ENCODE assay signal across 1 cellular context in the genomic region with DNA sequence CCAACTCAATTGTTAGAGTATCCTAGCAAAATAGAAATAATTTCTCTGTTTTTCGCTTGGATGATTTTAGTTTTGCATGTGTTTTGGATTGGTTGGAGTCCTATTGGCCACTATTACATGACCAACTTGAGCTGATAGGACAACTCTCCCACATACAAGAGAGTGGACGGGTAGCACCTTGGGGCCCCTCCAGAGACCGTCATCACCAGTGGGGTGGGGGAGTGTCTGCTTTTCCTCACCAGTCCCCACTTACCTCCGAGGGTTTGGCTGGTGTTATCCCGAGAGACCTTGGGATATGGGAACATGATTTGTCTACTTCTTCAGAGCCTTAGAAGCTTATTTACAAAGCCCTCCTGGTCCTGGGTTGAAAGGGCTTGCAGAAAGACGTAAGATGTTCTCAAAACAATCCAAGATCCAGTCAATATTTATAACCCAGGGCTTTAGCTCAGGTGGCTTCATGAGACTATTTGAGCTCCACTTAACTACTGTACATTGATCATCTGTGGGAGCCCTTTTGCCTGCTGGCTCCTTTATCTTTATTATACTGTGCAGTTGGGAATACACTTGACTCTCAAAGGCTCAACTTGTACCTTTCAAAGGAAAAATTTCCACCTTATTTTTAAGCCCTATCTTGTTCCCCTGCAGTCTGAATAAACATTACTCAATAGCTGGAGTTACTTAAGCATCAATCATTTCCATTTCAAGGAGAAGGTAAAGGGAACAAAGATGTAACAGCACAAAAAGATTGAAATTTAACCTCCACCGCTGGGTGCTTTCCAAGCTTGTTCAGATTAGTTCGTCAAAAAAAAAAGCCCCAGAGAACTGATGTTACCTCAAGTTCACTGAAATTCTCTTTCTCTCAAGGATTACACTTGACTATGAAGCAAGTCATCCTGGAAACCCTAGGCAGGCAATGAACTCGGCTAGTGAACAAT.
TF ChIP-seq lines count a peak whose summit lies in the region.

No MANE protein-coding gene starts in this region.

TF ChIP-seq in HEK293, 187 proteins besides CTCF, POLR2A, EP300 and RAD21 (continued from another document):
- TF ChIP-seq, protein P1, sequence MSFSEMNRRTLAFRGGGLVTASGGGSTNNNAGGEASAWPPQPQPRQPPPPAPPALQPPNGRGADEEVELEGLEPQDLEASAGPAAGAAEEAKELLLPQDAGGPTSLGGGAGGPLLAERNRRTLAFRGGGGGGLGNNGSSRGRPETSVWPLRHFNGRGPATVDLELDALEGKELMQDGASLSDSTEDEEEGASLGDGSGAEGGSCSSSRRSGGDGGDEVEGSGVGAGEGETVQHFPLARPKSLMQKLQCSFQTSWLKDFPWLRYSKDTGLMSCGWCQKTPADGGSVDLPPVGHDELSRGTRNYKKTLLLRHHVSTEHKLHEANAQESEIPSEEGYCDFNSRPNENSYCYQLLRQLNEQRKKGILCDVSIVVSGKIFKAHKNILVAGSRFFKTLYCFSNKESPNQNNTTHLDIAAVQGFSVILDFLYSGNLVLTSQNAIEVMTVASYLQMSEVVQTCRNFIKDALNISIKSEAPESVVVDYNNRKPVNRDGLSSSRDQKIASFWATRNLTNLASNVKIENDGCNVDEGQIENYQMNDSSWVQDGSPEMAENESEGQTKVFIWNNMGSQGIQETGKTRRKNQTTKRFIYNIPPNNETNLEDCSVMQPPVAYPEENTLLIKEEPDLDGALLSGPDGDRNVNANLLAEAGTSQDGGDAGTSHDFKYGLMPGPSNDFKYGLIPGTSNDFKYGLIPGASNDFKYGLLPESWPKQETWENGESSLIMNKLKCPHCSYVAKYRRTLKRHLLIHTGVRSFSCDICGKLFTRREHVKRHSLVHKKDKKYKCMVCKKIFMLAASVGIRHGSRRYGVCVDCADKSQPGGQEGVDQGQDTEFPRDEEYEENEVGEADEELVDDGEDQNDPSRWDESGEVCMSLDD (tag by site-specific recombination; IDR thresholded peaks at IDR 0.05), result no peak
- TF ChIP-seq TCF7L2 (IDR thresholded peaks at IDR 0.05; ENCODE audit: borderline replicate concordance, low read depth, low read length) (peak; percentile 93), ZBTB20 (tag by site-specific recombination; IDR thresholded peaks at IDR 0.05) (0 out of 2 replicates have a peak, but pooled peaks have one; percentile 35), ZNF610 (tag by site-specific recombination; IDR thresholded peaks at IDR 0.05; ENCODE audit: borderline replicate concordance) (no peak), ZNF561 (tag by site-specific recombination; IDR thresholded peaks at IDR 0.05; ENCODE audit: borderline replicate concordance) (peak; percentile 33; the same call in 1 of the 2 replicates), REPIN1 (tag by site-specific recombination; IDR thresholded peaks at IDR 0.05; ENCODE audit: low read depth) (no peak), GFI1B (tag by site-specific recombination; IDR thresholded peaks at IDR 0.05) (peak; percentile 68; the same call in 1 of the 2 replicates), ZFP41 (tag by site-specific recombination; IDR thresholded peaks at IDR 0.05; ENCODE audit: borderline replicate concordance) (no peak), ZNF514 (tag by site-specific recombination; IDR thresholded peaks at IDR 0.05) (no peak)
- TF ChIP-seq, protein P2, sequence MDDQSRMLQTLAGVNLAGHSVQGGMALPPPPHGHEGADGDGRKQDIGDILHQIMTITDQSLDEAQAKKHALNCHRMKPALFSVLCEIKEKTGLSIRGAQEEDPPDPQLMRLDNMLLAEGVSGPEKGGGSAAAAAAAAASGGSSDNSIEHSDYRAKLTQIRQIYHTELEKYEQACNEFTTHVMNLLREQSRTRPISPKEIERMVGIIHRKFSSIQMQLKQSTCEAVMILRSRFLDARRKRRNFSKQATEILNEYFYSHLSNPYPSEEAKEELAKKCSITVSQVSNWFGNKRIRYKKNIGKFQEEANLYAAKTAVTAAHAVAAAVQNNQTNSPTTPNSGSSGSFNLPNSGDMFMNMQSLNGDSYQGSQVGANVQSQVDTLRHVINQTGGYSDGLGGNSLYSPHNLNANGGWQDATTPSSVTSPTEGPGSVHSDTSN (CRISPR knock-in tag; IDR thresholded peaks at IDR 0.05), result no peak
- TF ChIP-seq, protein P3, sequence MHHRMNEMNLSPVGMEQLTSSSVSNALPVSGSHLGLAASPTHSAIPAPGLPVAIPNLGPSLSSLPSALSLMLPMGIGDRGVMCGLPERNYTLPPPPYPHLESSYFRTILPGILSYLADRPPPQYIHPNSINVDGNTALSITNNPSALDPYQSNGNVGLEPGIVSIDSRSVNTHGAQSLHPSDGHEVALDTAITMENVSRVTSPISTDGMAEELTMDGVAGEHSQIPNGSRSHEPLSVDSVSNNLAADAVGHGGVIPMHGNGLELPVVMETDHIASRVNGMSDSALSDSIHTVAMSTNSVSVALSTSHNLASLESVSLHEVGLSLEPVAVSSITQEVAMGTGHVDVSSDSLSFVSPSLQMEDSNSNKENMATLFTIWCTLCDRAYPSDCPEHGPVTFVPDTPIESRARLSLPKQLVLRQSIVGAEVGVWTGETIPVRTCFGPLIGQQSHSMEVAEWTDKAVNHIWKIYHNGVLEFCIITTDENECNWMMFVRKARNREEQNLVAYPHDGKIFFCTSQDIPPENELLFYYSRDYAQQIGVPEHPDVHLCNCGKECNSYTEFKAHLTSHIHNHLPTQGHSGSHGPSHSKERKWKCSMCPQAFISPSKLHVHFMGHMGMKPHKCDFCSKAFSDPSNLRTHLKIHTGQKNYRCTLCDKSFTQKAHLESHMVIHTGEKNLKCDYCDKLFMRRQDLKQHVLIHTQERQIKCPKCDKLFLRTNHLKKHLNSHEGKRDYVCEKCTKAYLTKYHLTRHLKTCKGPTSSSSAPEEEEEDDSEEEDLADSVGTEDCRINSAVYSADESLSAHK (tag by site-specific recombination; IDR thresholded peaks at IDR 0.05), result no peak
- TF ChIP-seq, protein P4, sequence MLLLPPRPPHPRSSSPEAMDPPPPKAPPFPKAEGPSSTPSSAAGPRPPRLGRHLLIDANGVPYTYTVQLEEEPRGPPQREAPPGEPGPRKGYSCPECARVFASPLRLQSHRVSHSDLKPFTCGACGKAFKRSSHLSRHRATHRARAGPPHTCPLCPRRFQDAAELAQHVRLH (tag by site-specific recombination; IDR thresholded peaks at IDR 0.05), result 0 out of 2 replicates have a peak, but pooled peaks have one; percentile 9
- TF ChIP-seq, protein P5, sequence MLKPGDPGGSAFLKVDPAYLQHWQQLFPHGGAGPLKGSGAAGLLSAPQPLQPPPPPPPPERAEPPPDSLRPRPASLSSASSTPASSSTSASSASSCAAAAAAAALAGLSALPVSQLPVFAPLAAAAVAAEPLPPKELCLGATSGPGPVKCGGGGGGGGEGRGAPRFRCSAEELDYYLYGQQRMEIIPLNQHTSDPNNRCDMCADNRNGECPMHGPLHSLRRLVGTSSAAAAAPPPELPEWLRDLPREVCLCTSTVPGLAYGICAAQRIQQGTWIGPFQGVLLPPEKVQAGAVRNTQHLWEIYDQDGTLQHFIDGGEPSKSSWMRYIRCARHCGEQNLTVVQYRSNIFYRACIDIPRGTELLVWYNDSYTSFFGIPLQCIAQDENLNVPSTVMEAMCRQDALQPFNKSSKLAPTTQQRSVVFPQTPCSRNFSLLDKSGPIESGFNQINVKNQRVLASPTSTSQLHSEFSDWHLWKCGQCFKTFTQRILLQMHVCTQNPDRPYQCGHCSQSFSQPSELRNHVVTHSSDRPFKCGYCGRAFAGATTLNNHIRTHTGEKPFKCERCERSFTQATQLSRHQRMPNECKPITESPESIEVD (tag by site-specific recombination; IDR thresholded peaks at IDR 0.05), result peak; percentile 77
